Comparison of ENCODE assay signal across 15 cellular contexts in the genomic region with DNA sequence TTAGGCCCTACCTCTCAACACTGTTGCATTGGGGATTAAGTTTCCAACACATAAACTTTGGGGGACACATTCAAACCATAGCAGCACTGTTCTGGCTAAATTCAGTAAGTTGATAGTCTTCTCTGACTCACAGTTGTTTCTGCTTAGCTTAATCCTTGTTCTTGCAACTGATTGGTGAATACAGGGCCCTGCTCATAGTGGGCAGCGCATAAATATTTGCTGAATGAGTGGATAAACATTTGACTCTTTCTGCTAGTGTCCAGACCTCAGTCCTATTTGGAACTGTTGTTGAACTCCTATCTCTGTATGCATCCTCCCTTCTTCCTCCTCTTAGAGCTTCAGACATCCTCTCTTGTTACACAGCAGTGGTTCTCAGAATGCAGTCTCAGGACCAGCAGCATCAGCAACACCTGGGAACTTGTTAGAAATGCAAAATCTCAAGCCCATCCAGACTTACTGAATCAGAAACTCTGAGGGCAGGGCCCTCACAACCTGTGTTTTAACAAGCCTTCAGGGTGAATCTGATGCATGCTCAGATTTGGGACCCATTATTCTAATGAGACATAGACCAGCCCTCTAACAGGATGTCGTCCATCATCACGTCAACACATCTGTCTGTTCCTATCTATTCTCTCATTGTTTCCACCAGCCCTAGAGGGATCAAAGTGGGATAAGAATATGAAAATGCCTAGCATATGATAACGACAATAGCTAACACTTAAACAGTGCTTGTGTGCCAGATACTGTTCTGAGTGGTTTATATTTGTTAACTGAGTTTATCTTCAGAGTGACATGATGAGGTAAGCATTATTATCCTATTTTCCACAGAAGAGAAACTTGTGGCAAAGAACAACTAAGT. TPM values are rescaled to one million over a fixed set of nuclear protein-coding genes. Genes with fewer than 3 reads are reported as not detected.
DNase-seq lines count a peak whose midpoint lies in the region; ATAC-seq, FAIRE-seq and TF ChIP-seq lines count a peak whose summit lies in the region.
"Had no signal": no experiment of that assay in that cellular context is flagged by ENCODE, and none has a peak within 500 bp of the region (broad histone marks: within the 10 kb centered on the region; RNA-seq: fewer than 3 reads in every experiment).

No MANE protein-coding gene starts in this region.

- DNase-seq in AG08395 (ENCODE audit: low spot score) (peak; percentile 91), HT1080 (ENCODE audit: low read depth) (peak; percentile 53), esophagus muscularis mucosa (ENCODE audit: extremely low spot score) (peak; percentile 47), mucosa of descending colon (no peak), COLO668 (lab: John Stamatoyannopoulos, UW; ENCODE audit: unreplicated experiment) (no peak), D721Med (ENCODE audit: insufficient read length, low spot score) (no peak), A673 (ENCODE audit: low spot score) (no peak), pons (ENCODE audit: low spot score) (no peak)
- DNase-seq: activated CD4-positive, CD25-positive, alpha-beta regulatory T cell treated with anti-CD3 and anti-CD28 coated beads, Interleukin-2, amount 50 U/mL, for 72 hours; activated T-cell treated with anti-CD3 and anti-CD28 coated beads, Interleukin-2, amount 50 U/mL, for 24 hours; immature natural killer cell; NCI-H510A treated with DMSO at 0.1 percent for 48 hours had no signal

- TF ChIP-seq POLR2A in esophagus muscularis mucosa (IDR thresholded peaks at IDR 0.05; ENCODE audit: low read depth) = no peak

- TF ChIP-seq EP300 in esophagus muscularis mucosa (IDR thresholded peaks at IDR 0.05) = no peak

- POLR2A ChIA-PET in A673 (lab: Charles Lee; ENCODE audit: low non-redundant PET) = no interaction called here

- CTCF ChIA-PET in A673 (lab: Charles Lee) = no interaction called here

- peaks cover 0 to 40% (median 35%) of the 10 kb centered on the region in 4 donors for H3K4me1 ChIP-seq in esophagus muscularis mucosa
- H3K4me1 ChIP-seq in mucosa of descending colon (ENCODE audit: low read depth) = no peaks in the 10 kb centered on the region
- no peaks in the 10 kb centered on the region for H3K4me1 ChIP-seq in A673 (ENCODE audit: insufficient read depth, low read length, poor library complexity, severe bottlenecking)
- H3K4me1 ChIP-seq: BLaER1 treated with 17β-estradiol and CSF1 and Interleukin-3, amounts not matched to agents 10 nM and 100 nM; neural progenitor cell had no signal

- H3K36me3 ChIP-seq in esophagus muscularis mucosa (no peaks in the 10 kb centered on the region), mucosa of descending colon (ENCODE audit: low read depth) (no peaks in the 10 kb centered on the region), A673 (ENCODE audit: insufficient read depth, low read length, poor library complexity, severe bottlenecking) (no peaks in the 10 kb centered on the region)
- H3K36me3 ChIP-seq: BLaER1 treated with 17β-estradiol and CSF1 and Interleukin-3, amounts not matched to agents 10 nM and 100 nM; neural progenitor cell had no signal

- WGBS in esophagus muscularis mucosa = 61% methylated on average over 4 of the region's 4 CpGs

- H3K27ac ChIP-seq in esophagus muscularis mucosa (replicated peaks in 1 of 4) (peak overlapping the region; percentile 76 to 80 (median 78)), A673 (ENCODE audit: low read depth, low read length, poor library complexity, severe bottlenecking) (no peak overlapping the region)
- H3K27ac ChIP-seq: BLaER1 treated with 17β-estradiol and CSF1 and Interleukin-3, amounts not matched to agents 10 nM and 100 nM; neural progenitor cell had no signal

- H3K9me3 ChIP-seq in esophagus muscularis mucosa (no peaks in the 10 kb centered on the region), mucosa of descending colon (no peaks in the 10 kb centered on the region), A673 (ENCODE audit: low read depth, low read length, poor library complexity, severe bottlenecking) (no peaks in the 10 kb centered on the region)

- ATAC-seq in mucosa of descending colon = peak; percentile 59

- intact Hi-C loops in esophagus muscularis mucosa (cut with DNase I) (loop anchor here (5.0 kb wide), 1 partner anchor 42 kb away; no protein-coding TSS in a partner anchor), mucosa of descending colon (cut with DNase I, micrococcal nuclease) (no loop called here), A673 (cut with micrococcal nuclease; ENCODE audit: unreplicated experiment) (no loop called here)

- H3K27me3 ChIP-seq in esophagus muscularis mucosa = no peaks in the 10 kb centered on the region
- no peaks in the 10 kb centered on the region for H3K27me3 ChIP-seq in A673 (replicated peaks; ENCODE audit: insufficient read depth, low read depth, low read length, poor library complexity)
- H3K27me3 ChIP-seq: BLaER1 treated with 17β-estradiol and CSF1 and Interleukin-3, amounts not matched to agents 10 nM and 100 nM; neural progenitor cell had no signal

- H3K4me3 ChIP-seq in esophagus muscularis mucosa (no peak overlapping the region), mucosa of descending colon (no peak overlapping the region), A673 (ENCODE audit: low read depth, low read length, poor library complexity, severe bottlenecking) (no peak overlapping the region)
- H3K4me3 ChIP-seq: BLaER1 treated with 17β-estradiol and CSF1 and Interleukin-3, amounts not matched to agents 10 nM and 100 nM; neural progenitor cell had no signal

- TF ChIP-seq CTCF in esophagus muscularis mucosa (IDR thresholded peaks at IDR 0.05) (no peak), mucosa of descending colon (IDR thresholded peaks at IDR 0.05) (no peak), D721Med (IDR thresholded peaks at IDR 0.05; ENCODE audit: insufficient read depth, missing control alignments) (no peak), A673 (conservative IDR thresholded peaks at IDR 0.05; ENCODE audit: low read depth, low read length) (no peak)

- BruUV-seq in A673 (replicated peaks; lab: Mats Ljungman, UMichigan) = no TSS peak

- FAIRE-seq in D721Med (lab: Jason Lieb, UNC) = no peak
- FAIRE-seq: G401.6 had no signal

RNA-seq across cellular contexts. Expression of a gene that starts 22.3 kb away (rescaled TPM):
- total RNA-seq in HT1080 (2014; rRNA removed; shearing (Covaris generic)) = not detected in 2 replicates
- polyA plus RNA-seq in HT1080 (2015; cell fraction: cytosol; rRNA removed) = not detected in 2 replicates
- polyA plus RNA-seq in HT1080 (2015; cell fraction: nucleus; rRNA removed) = 0.09 TPM in 1 of 2 replicates, not detected in the other
- total RNA-seq in esophagus muscularis mucosa (10 to 100 TPM; 12.5 to 25.2 (median 19.2) TPM), mucosa of descending colon (10 to 100 TPM; 43.6 to 85.5 (median 64.2) TPM), A673 (2021) (not detected in 2 replicates)

Comparison
In these comparisons a context has a peak if more than half of its experiments do, and no peak if none do; other contexts are left out.
1. DNase-seq: peak in AG08395 (single experiment), HT1080 (single experiment) and esophagus muscularis mucosa (single experiment); none in mucosa of descending colon (0 of 3), COLO668 (single experiment), D721Med (single experiment), A673 (single experiment) and pons (single experiment).
2. RNA of a gene that starts 22.3 kb away (total RNA-seq): 43.6 to 85.5 TPM in mucosa of descending colon and 12.5 to 25.2 TPM in esophagus muscularis mucosa; not detected in HT1080 and not detected in A673; every median in the first group is over 10 times any median in the second.